ENCODE assay signal across 11 cellular contexts in genomic region chr1:78737241-78737640, GRCh38.
"Had no signal": no experiment of that assay in that cellular context is flagged by ENCODE, and none has a peak within 500 bp of the region (broad histone marks: within the 10 kb centered on the region; RNA-seq: fewer than 3 reads in every experiment).

No MANE protein-coding gene starts in this region.

- H3K4me3 ChIP-seq: GM23248, HAP-1 had no signal

- H3K27me3 Mint-ChIP-seq: IgD-negative memory B cell had no signal

- H3K36me3 ChIP-seq: HAP-1 had no signal

- H3K36me3 Mint-ChIP-seq: IgD-negative memory B cell had no signal

- H3K27ac ChIP-seq: GM23248, HL-60, KMS-11 had no signal

- H3K27ac Mint-ChIP-seq: HFFc6, IgD-negative memory B cell had no signal

- H3K9me3 ChIP-seq: HAP-1 had no signal

- H2AFZ ChIP-seq: GM23248 had no signal

- DNase-seq: GM23248, GOT3, H7, HFFc6, KBM-7 had no signal

- H3K4me2 ChIP-seq: KMS-11 had no signal

- H3K4me1 ChIP-seq: HAP-1 had no signal

- H3K9ac ChIP-seq: GM23248, KMS-11 had no signal

- H3K4me3 Mint-ChIP-seq: HFFc6, IgD-negative memory B cell had no signal

- ATAC-seq: HCT116, HepG2 had no signal

- H3K4me1 Mint-ChIP-seq: IgD-negative memory B cell had no signal
